ENCODE assay signal across 20 cellular contexts in genomic region chr18:42211201-42211600, GRCh38.
DNase-seq lines count a peak whose midpoint lies in the region.
"Had no signal": no experiment of that assay in that cellular context is flagged by ENCODE, and none has a peak within 500 bp of the region (broad histone marks: within the 10 kb centered on the region; RNA-seq: fewer than 3 reads in every experiment).

No MANE protein-coding gene starts in this region.

- H4K20me1 ChIP-seq in BLaER1 treated with 17β-estradiol and CSF1 and Interleukin-3, amounts not matched to agents 10 nM and 100 nM = no peaks in the 10 kb centered on the region

- peak; percentile 35 for DNase-seq in NCI-H446 treated with DMSO at 0.1 percent for 48 hours (lab: John Stamatoyannopoulos, UW)
- peak; percentile 17 for DNase-seq in cerebellum (ENCODE audit: low spot score)
- no peak for DNase-seq in LoVo (ENCODE audit: low spot score)
- no peak for DNase-seq in middle frontal gyrus (ENCODE audit: extremely low spot score, low spot score)
- DNase-seq in NCI-H1048 (lab: John Stamatoyannopoulos, UW) = no peak
- DNase-seq: 8988T; ACHN; BE2C; CD4-positive, alpha-beta memory T cell; CD4-positive, CD25-positive, alpha-beta regulatory T cell; CD8-positive, alpha-beta memory T cell; COR-L47; DMS 273 treated with DMSO at 0.1 percent for 48 hours; DMS153; DMS53; DMS79; DND-41; EL; GF-D8 had no signal

- H3K9ac ChIP-seq in BLaER1 treated with 17β-estradiol and CSF1 and Interleukin-3, amounts not matched to agents 10 nM and 100 nM = no peak overlapping the region

- H3K36me3 ChIP-seq in BLaER1 treated with 17β-estradiol and CSF1 and Interleukin-3, amounts not matched to agents 10 nM and 100 nM = no peaks in the 10 kb centered on the region
- H3K36me3 ChIP-seq: BE2C had no signal

- H3K27ac ChIP-seq in BLaER1 treated with 17β-estradiol and CSF1 and Interleukin-3, amounts not matched to agents 10 nM and 100 nM = no peak overlapping the region

- H3K4me3 ChIP-seq in BLaER1 treated with 17β-estradiol and CSF1 and Interleukin-3, amounts not matched to agents 10 nM and 100 nM = no peak overlapping the region

- peaks cover 0 to 31% (median 17%) of the 10 kb centered on the region in 11 experiments; a peak in 15 of 22 replicates for H3K9me3 ChIP-seq in BLaER1 treated with 17β-estradiol and CSF1 and Interleukin-3, amounts not matched to agents 10 nM and 100 nM (replicated peaks in 1 of 11)
- H3K9me3 ChIP-seq: BE2C had no signal

- H3K27me3 ChIP-seq in BLaER1 treated with 17β-estradiol and CSF1 and Interleukin-3, amounts not matched to agents 10 nM and 100 nM = no peaks in the 10 kb centered on the region
- H3K27me3 ChIP-seq: BE2C had no signal

- peak overlapping the region in 8 of 11 experiments; percentile 3 to 74 (median 53); a peak in 13 of 22 replicates for H3K4me2 ChIP-seq in BLaER1 treated with 17β-estradiol and CSF1 and Interleukin-3, amounts not matched to agents 10 nM and 100 nM

- H3K4me1 ChIP-seq in BLaER1 treated with 17β-estradiol and CSF1 and Interleukin-3, amounts not matched to agents 10 nM and 100 nM = peaks cover 0 to 32% (median 27%) of the 10 kb centered on the region in 10 experiments; a peak in 17 of 20 replicates
- H3K4me1 ChIP-seq: BE2C had no signal

Comparison
In these comparisons a context has a peak if more than half of its experiments do, and no peak if none do; other contexts are left out.
1. DNase-seq: peak in NCI-H446 treated with DMSO at 0.1 percent for 48 hours (single experiment) and cerebellum (single experiment); none in LoVo (single experiment), middle frontal gyrus (single experiment) and NCI-H1048 (single experiment).